ENCODE assay signal across 9 cellular contexts in the genomic region with DNA sequence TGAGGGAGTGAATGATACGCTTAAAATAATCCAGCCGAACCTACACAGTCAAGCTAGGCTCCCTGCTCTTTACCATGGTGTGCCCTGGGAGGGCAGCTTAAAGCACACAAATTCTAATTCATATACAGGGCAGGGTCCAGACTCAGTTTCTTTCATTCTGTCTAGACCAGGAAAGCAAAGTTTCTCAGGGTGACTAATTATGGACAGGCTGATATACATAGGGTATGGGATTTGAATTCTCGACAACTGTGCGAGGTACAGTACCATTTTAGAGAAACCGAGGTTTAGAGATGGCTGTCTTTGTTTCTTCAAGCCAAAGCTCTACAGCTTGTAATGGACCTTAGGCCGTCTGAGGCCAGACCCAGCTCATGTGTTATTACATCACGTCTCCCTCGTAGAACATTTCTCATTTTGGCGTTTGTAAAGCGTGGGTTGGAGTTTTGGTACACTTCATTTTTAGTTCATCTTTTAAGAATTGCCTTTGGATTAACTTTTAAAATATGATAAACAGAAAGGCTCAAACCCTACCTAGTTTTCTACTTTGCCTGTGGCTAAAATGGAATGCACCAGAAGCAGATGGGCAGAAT. TPM values are rescaled to one million over a fixed set of nuclear protein-coding genes. Genes with fewer than 3 reads are reported as not detected.
DNase-seq lines count a peak whose midpoint lies in the region; ATAC-seq and TF ChIP-seq lines count a peak whose summit lies in the region.
"Had no signal": no experiment of that assay in that cellular context is flagged by ENCODE, and none has a peak within 500 bp of the region (broad histone marks: within the 10 kb centered on the region; RNA-seq: fewer than 3 reads in every experiment).

No MANE protein-coding gene starts in this region.

- H3K36me3 ChIP-seq in OCI-LY3 (replicated peaks; ENCODE audit: low read depth, low read length) (peaks cover 57% of the 10 kb centered on the region), duodenal mucosa (ENCODE audit: control insufficient read depth in 1 of 2, insufficient read depth in 2 of 2, low read length in 2 of 2) (peaks cover 11 to 13% of the 10 kb centered on the region in 2 donors), neural cell (ENCODE audit: insufficient read depth, low read length) (no peaks in the 10 kb centered on the region)

- H3K4me1 Mint-ChIP-seq in CD4-positive, alpha-beta T cell (ENCODE audit: low read depth) = peaks cover 60% of the 10 kb centered on the region

- intact Hi-C loops in CD4-positive, alpha-beta T cell (cut with DNase I, micrococcal nuclease) = loop anchor here (5.0 kb wide), 3 partner anchors 60 to 195 kb away; no protein-coding TSS in a partner anchor

- TF ChIP-seq EP300 in neural cell (conservative IDR thresholded peaks at IDR 0.05; ENCODE audit: poor library complexity, severe bottlenecking) = no peak

- peaks cover 85% of the 10 kb centered on the region for H3K79me2 ChIP-seq in OCI-LY3 (ENCODE audit: low read length)
- no peaks in the 10 kb centered on the region for H3K79me2 ChIP-seq in neural cell (replicated peaks; ENCODE audit: insufficient read depth, low read length)

- H3K4me3 Mint-ChIP-seq in CD4-positive, alpha-beta T cell = peak overlapping the region; percentile 99

- H3K4me3 ChIP-seq in OCI-LY3 (ENCODE audit: low read length) = peak overlapping the region; percentile 99
- peak overlapping the region; percentile 94 to 98 for H3K4me3 ChIP-seq in duodenal mucosa (ENCODE audit: low read depth in 1 of 2, low read length in 2 of 2)
- H3K4me3 ChIP-seq in neural cell (ENCODE audit: low read length) = peak overlapping the region; percentile 74
- H3K4me3 ChIP-seq: SJSA1 had no signal

- no peak for ATAC-seq in CD4-positive, alpha-beta T cell (ENCODE audit: poor library complexity)
- ATAC-seq in HG02938 (IDR thresholded peaks at IDR 0.05; ENCODE audit: unreplicated experiment) = no peak

- H3K9me2 ChIP-seq in neural cell (ENCODE audit: insufficient read depth, low read length) = no peaks in the 10 kb centered on the region

- TF ChIP-seq CTCF in CD4-positive, alpha-beta T cell (IDR thresholded peaks at IDR 0.05) = no peak
- TF ChIP-seq CTCF in OCI-LY3 (IDR thresholded peaks at IDR 0.05; ENCODE audit: low read depth, low read length) = no peak
- no peak for TF ChIP-seq CTCF in neural cell (IDR thresholded peaks at IDR 0.05; ENCODE audit: poor library complexity, severe bottlenecking)

- peaks cover 84% of the 10 kb centered on the region for H3K36me3 Mint-ChIP-seq in CD4-positive, alpha-beta T cell (ENCODE audit: low read depth)

- H3K4me1 ChIP-seq in OCI-LY3 (ENCODE audit: low read length) = peaks cover 31% of the 10 kb centered on the region
- H3K4me1 ChIP-seq in duodenal mucosa (ENCODE audit: control insufficient read depth in 1 of 2, insufficient read depth in 2 of 2, low read length in 2 of 2) = peaks cover 21 to 28% of the 10 kb centered on the region in 2 donors

- no peaks in the 10 kb centered on the region for H3F3A ChIP-seq in neural cell (ENCODE audit: insufficient read depth, low read length, poor library complexity, severe bottlenecking)

- peak overlapping the region; percentile 16 for H3K27ac ChIP-seq in CD4-positive, alpha-beta T cell (ENCODE audit: low read depth, low read length)
- peak overlapping the region; percentile 94 for H3K27ac ChIP-seq in OCI-LY3 (ENCODE audit: low read length)
- H3K27ac ChIP-seq in duodenal mucosa (ENCODE audit: low read depth, low read length) = peak overlapping the region; percentile 63
- no peak overlapping the region for H3K27ac ChIP-seq in neural cell (ENCODE audit: low read length)
- H3K27ac ChIP-seq: SJSA1 had no signal

- no peaks in the 10 kb centered on the region for H3K9me3 Mint-ChIP-seq in CD4-positive, alpha-beta T cell

- peak overlapping the region; percentile 98 for H3K9ac ChIP-seq in OCI-LY3 (ENCODE audit: low read length)
- peak overlapping the region; percentile 94 to 96 for H3K9ac ChIP-seq in duodenal mucosa (ENCODE audit: low read depth in 1 of 2, low read length in 2 of 2)
- no peak overlapping the region for H3K9ac ChIP-seq in neural cell (ENCODE audit: low read length)

- CTCF ChIA-PET in CD4-positive, alpha-beta T cell (lab: Charles Lee) = interaction anchor here (1.4 kb wide), 1 partner anchor 191 kb away, joined by 3 read pairs; no protein-coding TSS in a partner anchor

- no peaks in the 10 kb centered on the region for H3K27me3 Mint-ChIP-seq in CD4-positive, alpha-beta T cell

- POLR2A ChIA-PET in CD4-positive, alpha-beta T cell (lab: Charles Lee) = interaction anchor here (0.7 to 9.6 kb wide), 5 partner anchors 29 to 272 kb away, joined by 3 to 103 read pairs (median 7); no protein-coding TSS in a partner anchor

- DNase-seq in CD4-positive, alpha-beta T cell = no peak
- DNase-seq in HUDEP-2 (lab: John Stamatoyannopoulos, UW; ENCODE audit: unreplicated experiment in 76 of 76) (no peak), NCI-H2081 (lab: John Stamatoyannopoulos, UW) (no peak), NCI-H1105 (lab: John Stamatoyannopoulos, UW) (no peak)

- H2AFZ ChIP-seq in OCI-LY3 (ENCODE audit: low read depth, low read length) (no peak overlapping the region), neural cell (ENCODE audit: low read depth, low read length) (no peak overlapping the region)

- TF ChIP-seq RAD21 in neural cell (conservative IDR thresholded peaks at IDR 0.05) = no peak

- peaks cover 50% of the 10 kb centered on the region for H4K20me1 ChIP-seq in OCI-LY3 (ENCODE audit: insufficient read depth, low read length)
- H4K20me1 ChIP-seq in neural cell (ENCODE audit: insufficient read depth) = no peaks in the 10 kb centered on the region

- H3K4me2 ChIP-seq in OCI-LY3 (ENCODE audit: low read length) (peak overlapping the region; percentile 94), neural cell (ENCODE audit: low read length) (no peak overlapping the region)

- H3K9me3 ChIP-seq in CD4-positive, alpha-beta T cell (ENCODE audit: control insufficient read depth, low read length) = no peaks in the 10 kb centered on the region
- H3K9me3 ChIP-seq in OCI-LY3 (ENCODE audit: insufficient read depth, low read length) = no peaks in the 10 kb centered on the region
- H3K9me3 ChIP-seq in duodenal mucosa (ENCODE audit: control insufficient read depth in 1 of 2, low read length in 2 of 2) = no peaks in the 10 kb centered on the region
- peaks cover 5% of the 10 kb centered on the region for H3K9me3 ChIP-seq in neural cell (ENCODE audit: low read length)

- H3K27me3 ChIP-seq in CD4-positive, alpha-beta T cell (ENCODE audit: control insufficient read depth, insufficient read depth, low read length) = no peaks in the 10 kb centered on the region
- H3K27me3 ChIP-seq in OCI-LY3 (ENCODE audit: low read depth, low read length) (no peaks in the 10 kb centered on the region), duodenal mucosa (ENCODE audit: control insufficient read depth in 1 of 2, insufficient read depth in 2 of 2, low read length in 2 of 2) (no peaks in the 10 kb centered on the region), neural cell (ENCODE audit: insufficient read depth, low read depth, low read length) (peaks cover 54% of the 10 kb centered on the region)
- H3K27me3 ChIP-seq: SJSA1 had no signal

- H3K27ac Mint-ChIP-seq in CD4-positive, alpha-beta T cell = peak overlapping the region; percentile 84

TF ChIP-seq in neural cell, 6 proteins besides CTCF, POLR2A, EP300 and RAD21:
- TF ChIP-seq SMC3 (conservative IDR thresholded peaks at IDR 0.05; ENCODE audit: poor library complexity) (no peak), MXI1 (conservative IDR thresholded peaks at IDR 0.05; ENCODE audit: poor library complexity, severe bottlenecking) (no peak), EZH2 (IDR thresholded peaks at IDR 0.05; ENCODE audit: borderline replicate concordance, insufficient read depth, low read length, poor library complexity, severe bottlenecking) (no peak), TAF1 (IDR thresholded peaks at IDR 0.05; ENCODE audit: low read depth) (no peak), POLR2AphosphoS5 (IDR thresholded peaks at IDR 0.05) (no peak)
- TF ChIP-seq, protein P1, sequence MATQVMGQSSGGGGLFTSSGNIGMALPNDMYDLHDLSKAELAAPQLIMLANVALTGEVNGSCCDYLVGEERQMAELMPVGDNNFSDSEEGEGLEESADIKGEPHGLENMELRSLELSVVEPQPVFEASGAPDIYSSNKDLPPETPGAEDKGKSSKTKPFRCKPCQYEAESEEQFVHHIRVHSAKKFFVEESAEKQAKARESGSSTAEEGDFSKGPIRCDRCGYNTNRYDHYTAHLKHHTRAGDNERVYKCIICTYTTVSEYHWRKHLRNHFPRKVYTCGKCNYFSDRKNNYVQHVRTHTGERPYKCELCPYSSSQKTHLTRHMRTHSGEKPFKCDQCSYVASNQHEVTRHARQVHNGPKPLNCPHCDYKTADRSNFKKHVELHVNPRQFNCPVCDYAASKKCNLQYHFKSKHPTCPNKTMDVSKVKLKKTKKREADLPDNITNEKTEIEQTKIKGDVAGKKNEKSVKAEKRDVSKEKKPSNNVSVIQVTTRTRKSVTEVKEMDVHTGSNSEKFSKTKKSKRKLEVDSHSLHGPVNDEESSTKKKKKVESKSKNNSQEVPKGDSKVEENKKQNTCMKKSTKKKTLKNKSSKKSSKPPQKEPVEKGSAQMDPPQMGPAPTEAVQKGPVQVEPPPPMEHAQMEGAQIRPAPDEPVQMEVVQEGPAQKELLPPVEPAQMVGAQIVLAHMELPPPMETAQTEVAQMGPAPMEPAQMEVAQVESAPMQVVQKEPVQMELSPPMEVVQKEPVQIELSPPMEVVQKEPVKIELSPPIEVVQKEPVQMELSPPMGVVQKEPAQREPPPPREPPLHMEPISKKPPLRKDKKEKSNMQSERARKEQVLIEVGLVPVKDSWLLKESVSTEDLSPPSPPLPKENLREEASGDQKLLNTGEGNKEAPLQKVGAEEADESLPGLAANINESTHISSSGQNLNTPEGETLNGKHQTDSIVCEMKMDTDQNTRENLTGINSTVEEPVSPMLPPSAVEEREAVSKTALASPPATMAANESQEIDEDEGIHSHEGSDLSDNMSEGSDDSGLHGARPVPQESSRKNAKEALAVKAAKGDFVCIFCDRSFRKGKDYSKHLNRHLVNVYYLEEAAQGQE (IDR thresholded peaks at IDR 0.05; ENCODE audit: borderline replicate concordance) = no peak
TF ChIP-seq in neural cell: peak in this region for 0.

RNA-seq across cellular contexts. Expression of gene PTGER4, which starts 2.8 kb away (rescaled TPM):
- total RNA-seq in CD4-positive, alpha-beta T cell = 100 to 1,000 TPM; 352 to 356 TPM
- 6.2 and 12.0 TPM in 2 replicates for polyA plus RNA-seq in neural cell
- 12.7 and 13.9 TPM in 2 replicates for polyA minus RNA-seq in neural cell
